ENCODE assay signal across 1 cellular context in genomic region chr5:121018004-121018403, GRCh38.
TF ChIP-seq lines count a peak whose summit lies in the region.

No MANE protein-coding gene starts in this region.

TF ChIP-seq in K562, 482 proteins besides CTCF, POLR2A, EP300 and RAD21 (continued from another document):
- TF ChIP-seq GTF3C2 (IDR thresholded peaks at IDR 0.05; ENCODE audit: borderline replicate concordance, extremely low read depth, insufficient read length) (no peak), FUS (optimal IDR thresholded peaks at IDR 0.05; ENCODE audit: low read depth, low read length) (no peak), PPARD (CRISPR knock-in tag; IDR thresholded peaks at IDR 0.05) (no peak), NCOR1 (IDR thresholded peaks at IDR 0.05) (no peak)
